ENCODE assay signal across 1 cellular context in genomic region chr19:17305517-17306284, GRCh38.
TF ChIP-seq lines count a peak whose summit lies in the region.

MRPL34 (plus strand) TSS chr19:17305872; CDS start chr19:17305893, 21 bp downstream.

TF ChIP-seq in HepG2, 621 proteins besides CTCF, POLR2A, EP300 and RAD21 (continued from another document and continues in another):
- TF ChIP-seq, protein P1, sequence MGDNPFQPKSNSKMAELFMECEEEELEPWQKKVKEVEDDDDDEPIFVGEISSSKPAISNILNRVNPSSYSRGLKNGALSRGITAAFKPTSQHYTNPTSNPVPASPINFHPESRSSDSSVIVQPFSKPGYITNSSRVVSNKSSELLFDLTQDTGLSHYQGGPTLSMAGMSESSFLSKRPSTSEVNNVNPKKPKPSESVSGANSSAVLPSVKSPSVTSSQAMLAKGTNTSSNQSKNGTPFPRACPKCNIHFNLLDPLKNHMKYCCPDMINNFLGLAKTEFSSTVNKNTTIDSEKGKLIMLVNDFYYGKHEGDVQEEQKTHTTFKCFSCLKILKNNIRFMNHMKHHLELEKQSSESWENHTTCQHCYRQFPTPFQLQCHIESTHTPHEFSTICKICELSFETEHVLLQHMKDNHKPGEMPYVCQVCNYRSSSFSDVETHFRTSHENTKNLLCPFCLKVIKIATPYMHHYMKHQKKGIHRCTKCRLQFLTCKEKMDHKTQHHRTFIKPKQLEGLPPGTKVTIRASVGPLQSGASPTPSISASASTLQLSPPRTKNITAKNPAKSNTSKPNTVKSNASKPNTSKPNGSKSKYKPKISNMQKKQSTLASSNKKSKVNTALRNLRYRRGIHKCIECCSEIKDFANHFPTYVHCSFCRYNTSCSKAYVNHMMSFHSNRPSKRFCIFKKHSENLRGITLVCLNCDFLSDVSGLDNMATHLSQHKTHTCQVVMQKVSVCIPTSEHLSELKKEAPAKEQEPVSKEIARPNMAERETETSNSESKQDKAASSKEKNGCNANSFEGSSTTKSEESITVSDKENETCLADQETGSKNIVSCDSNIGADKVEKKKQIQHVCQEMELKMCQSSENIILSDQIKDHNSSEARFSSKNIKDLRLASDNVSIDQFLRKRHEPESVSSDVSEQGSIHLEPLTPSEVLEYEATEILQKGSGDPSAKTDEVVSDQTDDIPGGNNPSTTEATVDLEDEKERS (CRISPR knock-in tag; IDR thresholded peaks at IDR 0.05): no peak
- peak; percentile 91 for TF ChIP-seq REPIN1 (CRISPR knock-in tag; IDR thresholded peaks at IDR 0.05; ENCODE audit: borderline replicate concordance, low read depth)
- TF ChIP-seq, protein P2, sequence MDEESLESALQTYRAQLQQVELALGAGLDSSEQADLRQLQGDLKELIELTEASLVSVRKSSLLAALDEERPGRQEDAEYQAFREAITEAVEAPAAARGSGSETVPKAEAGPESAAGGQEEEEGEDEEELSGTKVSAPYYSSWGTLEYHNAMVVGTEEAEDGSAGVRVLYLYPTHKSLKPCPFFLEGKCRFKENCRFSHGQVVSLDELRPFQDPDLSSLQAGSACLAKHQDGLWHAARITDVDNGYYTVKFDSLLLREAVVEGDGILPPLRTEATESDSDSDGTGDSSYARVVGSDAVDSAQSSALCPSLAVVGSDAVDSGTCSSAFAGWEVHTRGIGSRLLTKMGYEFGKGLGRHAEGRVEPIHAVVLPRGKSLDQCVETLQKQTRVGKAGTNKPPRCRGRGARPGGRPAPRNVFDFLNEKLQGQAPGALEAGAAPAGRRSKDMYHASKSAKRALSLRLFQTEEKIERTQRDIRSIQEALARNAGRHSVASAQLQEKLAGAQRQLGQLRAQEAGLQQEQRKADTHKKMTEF (CRISPR knock-in tag; IDR thresholded peaks at IDR 0.05): peak; percentile 90
- no peak for TF ChIP-seq PAWR (CRISPR knock-in tag; IDR thresholded peaks at IDR 0.05; ENCODE audit: borderline replicate concordance)
- peak; percentile 86 for TF ChIP-seq KLF9 (CRISPR knock-in tag; IDR thresholded peaks at IDR 0.05; ENCODE audit: low read depth)
- TF ChIP-seq PAXIP1 (CRISPR knock-in tag; conservative IDR thresholded peaks at IDR 0.05): no peak; the same call in 1 of the 2 replicates
- TF ChIP-seq ZKSCAN1 (IDR thresholded peaks at IDR 0.05; ENCODE audit: low read length): no peak
- TF ChIP-seq GLMP (CRISPR knock-in tag; IDR thresholded peaks at IDR 0.05; ENCODE audit: borderline replicate concordance): no peak
- TF ChIP-seq PITX1 (CRISPR knock-in tag; IDR thresholded peaks at IDR 0.05): 0 out of 2 replicates have a peak, but pooled peaks have one; percentile 12
- no peak for TF ChIP-seq NFIC (IDR thresholded peaks at IDR 0.05; ENCODE audit: low read length)
- peak; percentile 85; the same call in 1 of the 2 replicates for TF ChIP-seq ZNF891 (CRISPR knock-in tag; IDR thresholded peaks at IDR 0.05)
- TF ChIP-seq THAP9 (CRISPR knock-in tag; IDR thresholded peaks at IDR 0.05; ENCODE audit: borderline replicate concordance): peak; percentile 51; the same call in 1 of the 2 replicates
- no peak for TF ChIP-seq GATA4 (IDR thresholded peaks at IDR 0.05; ENCODE audit: borderline replicate concordance, low read depth)
- no peak for TF ChIP-seq CHCHD3 (CRISPR knock-in tag; IDR thresholded peaks at IDR 0.05)
- TF ChIP-seq, protein P3, sequence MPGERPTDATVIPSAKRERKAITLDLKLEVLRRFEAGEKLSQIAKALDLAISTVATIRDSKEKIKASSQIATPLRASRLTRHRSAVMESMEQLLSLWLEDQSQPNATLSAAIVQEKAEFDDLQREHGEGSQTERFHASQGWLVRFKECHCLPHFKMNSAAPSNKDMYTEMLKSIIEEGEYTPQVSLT (CRISPR knock-in tag; IDR thresholded peaks at IDR 0.05; ENCODE audit: borderline replicate concordance, low read depth): no peak
- TF ChIP-seq MBNL3 (CRISPR knock-in tag; conservative IDR thresholded peaks at IDR 0.05): no peak
- TF ChIP-seq MAX (IDR thresholded peaks at IDR 0.05): peak; percentile 66; the same call in 1 of the 2 replicates
- TF ChIP-seq ZNF331 (CRISPR knock-in tag; IDR thresholded peaks at IDR 0.05): peak; percentile 48; the same call in 1 of the 2 replicates
- no peak for TF ChIP-seq STAT5B (CRISPR knock-in tag; IDR thresholded peaks at IDR 0.05)
- TF ChIP-seq NKX3-1 (CRISPR knock-in tag; IDR thresholded peaks at IDR 0.05): peak; percentile 39; the same call in 1 of the 2 replicates
- TF ChIP-seq, protein P4, sequence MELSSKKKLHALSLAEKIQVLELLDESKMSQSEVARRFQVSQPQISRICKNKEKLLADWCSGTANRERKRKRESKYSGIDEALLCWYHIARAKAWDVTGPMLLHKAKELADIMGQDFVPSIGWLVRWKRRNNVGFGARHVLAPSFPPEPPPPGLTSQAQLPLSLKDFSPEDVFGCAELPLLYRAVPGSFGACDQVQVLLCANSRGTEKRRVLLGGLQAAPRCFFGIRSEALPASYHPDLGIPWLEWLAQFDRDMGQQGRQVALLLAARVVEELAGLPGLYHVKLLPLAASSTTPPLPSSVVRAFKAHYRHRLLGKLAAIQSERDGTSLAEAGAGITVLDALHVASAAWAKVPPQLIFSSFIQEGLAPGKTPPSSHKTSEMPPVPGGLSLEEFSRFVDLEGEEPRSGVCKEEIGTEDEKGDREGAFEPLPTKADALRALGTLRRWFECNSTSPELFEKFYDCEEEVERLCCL (CRISPR knock-in tag; IDR thresholded peaks at IDR 0.05; ENCODE audit: borderline replicate concordance): no peak
- no peak for TF ChIP-seq RFXAP (CRISPR knock-in tag; IDR thresholded peaks at IDR 0.05; ENCODE audit: borderline replicate concordance)
- peak; percentile 56; the same call in 1 of the 2 replicates for TF ChIP-seq SOX5 (CRISPR knock-in tag; IDR thresholded peaks at IDR 0.05; ENCODE audit: borderline replicate concordance)
- TF ChIP-seq KLF16 (CRISPR knock-in tag; IDR thresholded peaks at IDR 0.05): peak in 1 of 2 experiments; percentile 68; a peak in 1 of 4 replicates
- no peak for TF ChIP-seq ATM (IDR thresholded peaks at IDR 0.05; ENCODE audit: borderline replicate concordance)
- 0 out of 2 replicates have a peak, but pooled peaks have one; percentile 34 for TF ChIP-seq MAF1 (CRISPR knock-in tag; IDR thresholded peaks at IDR 0.05; ENCODE audit: borderline replicate concordance)
- no peak for TF ChIP-seq TBL1XR1 (IDR thresholded peaks at IDR 0.05; ENCODE audit: borderline replicate concordance, low read length, partially characterized antibody)
- TF ChIP-seq ZNF775 (CRISPR knock-in tag; IDR thresholded peaks at IDR 0.05; ENCODE audit: borderline replicate concordance): peak; percentile 57; the same call in 1 of the 2 replicates
- 0 out of 2 replicates have a peak, but pooled peaks have one; percentile 85 for TF ChIP-seq FOXO4 (CRISPR knock-in tag; conservative IDR thresholded peaks at IDR 0.05)
- TF ChIP-seq HMGA1 (CRISPR knock-in tag; conservative IDR thresholded peaks at IDR 0.05): no peak
- peak; percentile 58; the same call in 1 of the 2 replicates for TF ChIP-seq CCDC6 (CRISPR knock-in tag; IDR thresholded peaks at IDR 0.05)
- TF ChIP-seq, protein P5, sequence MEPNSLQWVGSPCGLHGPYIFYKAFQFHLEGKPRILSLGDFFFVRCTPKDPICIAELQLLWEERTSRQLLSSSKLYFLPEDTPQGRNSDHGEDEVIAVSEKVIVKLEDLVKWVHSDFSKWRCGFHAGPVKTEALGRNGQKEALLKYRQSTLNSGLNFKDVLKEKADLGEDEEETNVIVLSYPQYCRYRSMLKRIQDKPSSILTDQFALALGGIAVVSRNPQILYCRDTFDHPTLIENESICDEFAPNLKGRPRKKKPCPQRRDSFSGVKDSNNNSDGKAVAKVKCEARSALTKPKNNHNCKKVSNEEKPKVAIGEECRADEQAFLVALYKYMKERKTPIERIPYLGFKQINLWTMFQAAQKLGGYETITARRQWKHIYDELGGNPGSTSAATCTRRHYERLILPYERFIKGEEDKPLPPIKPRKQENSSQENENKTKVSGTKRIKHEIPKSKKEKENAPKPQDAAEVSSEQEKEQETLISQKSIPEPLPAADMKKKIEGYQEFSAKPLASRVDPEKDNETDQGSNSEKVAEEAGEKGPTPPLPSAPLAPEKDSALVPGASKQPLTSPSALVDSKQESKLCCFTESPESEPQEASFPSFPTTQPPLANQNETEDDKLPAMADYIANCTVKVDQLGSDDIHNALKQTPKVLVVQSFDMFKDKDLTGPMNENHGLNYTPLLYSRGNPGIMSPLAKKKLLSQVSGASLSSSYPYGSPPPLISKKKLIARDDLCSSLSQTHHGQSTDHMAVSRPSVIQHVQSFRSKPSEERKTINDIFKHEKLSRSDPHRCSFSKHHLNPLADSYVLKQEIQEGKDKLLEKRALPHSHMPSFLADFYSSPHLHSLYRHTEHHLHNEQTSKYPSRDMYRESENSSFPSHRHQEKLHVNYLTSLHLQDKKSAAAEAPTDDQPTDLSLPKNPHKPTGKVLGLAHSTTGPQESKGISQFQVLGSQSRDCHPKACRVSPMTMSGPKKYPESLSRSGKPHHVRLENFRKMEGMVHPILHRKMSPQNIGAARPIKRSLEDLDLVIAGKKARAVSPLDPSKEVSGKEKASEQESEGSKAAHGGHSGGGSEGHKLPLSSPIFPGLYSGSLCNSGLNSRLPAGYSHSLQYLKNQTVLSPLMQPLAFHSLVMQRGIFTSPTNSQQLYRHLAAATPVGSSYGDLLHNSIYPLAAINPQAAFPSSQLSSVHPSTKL (CRISPR knock-in tag; IDR thresholded peaks at IDR 0.05): no peak; the same call in 1 of the 2 replicates
- TF ChIP-seq, protein P6, sequence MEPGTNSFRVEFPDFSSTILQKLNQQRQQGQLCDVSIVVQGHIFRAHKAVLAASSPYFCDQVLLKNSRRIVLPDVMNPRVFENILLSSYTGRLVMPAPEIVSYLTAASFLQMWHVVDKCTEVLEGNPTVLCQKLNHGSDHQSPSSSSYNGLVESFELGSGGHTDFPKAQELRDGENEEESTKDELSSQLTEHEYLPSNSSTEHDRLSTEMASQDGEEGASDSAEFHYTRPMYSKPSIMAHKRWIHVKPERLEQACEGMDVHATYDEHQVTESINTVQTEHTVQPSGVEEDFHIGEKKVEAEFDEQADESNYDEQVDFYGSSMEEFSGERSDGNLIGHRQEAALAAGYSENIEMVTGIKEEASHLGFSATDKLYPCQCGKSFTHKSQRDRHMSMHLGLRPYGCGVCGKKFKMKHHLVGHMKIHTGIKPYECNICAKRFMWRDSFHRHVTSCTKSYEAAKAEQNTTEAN (CRISPR knock-in tag; conservative IDR thresholded peaks at IDR 0.05): no peak; the same call in 1 of the 2 replicates
